Comparison of ENCODE assay signal across 1 cellular context in genomic region chr3:4722103-4722502, GRCh38.
TF ChIP-seq lines count a peak whose summit lies in the region.

No MANE protein-coding gene starts in this region.

TF ChIP-seq in HCT116, 20 proteins besides CTCF, POLR2A, EP300 and RAD21 (continued from another document):
- TF ChIP-seq ZFX (IDR thresholded peaks at IDR 0.05), result no peak
